In genomic region chr1:108668777-108669176, GRCh38 we compare ENCODE assay signal across 33 cellular contexts. TPM values are rescaled to one million over a fixed set of nuclear protein-coding genes. Genes with fewer than 3 reads are reported as not detected.
"Had no signal": no experiment of that assay in that cellular context is flagged by ENCODE, and none has a peak within 500 bp of the region (broad histone marks: within the 10 kb centered on the region; RNA-seq: fewer than 3 reads in every experiment).

No MANE protein-coding gene starts in this region.

- H3K36me3 Mint-ChIP-seq: stimulated activated memory B cell treated with anti-CD40 and anti-IgM and Interleukin-4, amounts not matched to agents 10 μg/mL and 1 μg/mL and 100 μg/mL, for 72 hours; type B pancreatic cell had no signal

- H3K4me1 ChIP-seq: left lung, lower lobe of right lung, pancreas, prostate gland, spleen, tibial nerve, uterus had no signal

- H3K4me1 Mint-ChIP-seq: nephron; neural crest cell; stimulated activated memory B cell treated with anti-CD40 and anti-IgM and Interleukin-4, amounts not matched to agents 10 μg/mL and 1 μg/mL and 100 μg/mL, for 72 hours had no signal

- ATAC-seq: left colon; left lung; lower lobe of right lung; naive thymus-derived CD8-positive, alpha-beta T cell; pancreas; right cardiac atrium; sciatic nerve; stimulated activated memory B cell treated with anti-CD40 and anti-IgM and Interleukin-4, amounts not matched to agents 10 μg/mL and 1 μg/mL and 100 μg/mL, for 72 hours had no signal

- H3K36me3 ChIP-seq: left lung, lower lobe of right lung, pancreas, prostate gland, spleen, tibial nerve, uterus had no signal

- H3K27me3 Mint-ChIP-seq: type B pancreatic cell had no signal

- H3K27ac Mint-ChIP-seq: nephron; stimulated activated memory B cell treated with anti-CD40 and anti-IgM and Interleukin-4, amounts not matched to agents 10 μg/mL and 1 μg/mL and 100 μg/mL, for 72 hours; type B pancreatic cell had no signal

- DNase-seq: hypothalamus; immature natural killer cell; kidney; left colon; left lung; lower lobe of right lung; mammary epithelial cell; mesenchymal stem cell; naive thymus-derived CD8-positive, alpha-beta T cell; nucleus accumbens; pancreas; posterior cingulate gyrus; retina; right cardiac atrium; spleen; stimulated activated CD4-positive, alpha-beta T cell treated with anti-CD3 and anti-CD28 coated beads, Interleukin-2, amount 100 ng/mL, for 48 hours; stimulated activated CD4-positive, alpha-beta T cell treated with anti-CD3 and anti-CD28 coated beads, Interleukin-4, amount 100 ng/mL, for 4 hours; stimulated activated CD8-positive, alpha-beta memory T cell treated with anti-CD3 and anti-CD28 coated beads, Interleukin-4, amount 100 ng/mL, for 48 hours; stimulated activated naive CD4-positive, alpha-beta T cell treated with Interleukin-2 at 50 U/mL for 16 hours; substantia nigra; uterus had no signal

- H3K27me3 ChIP-seq: left lung, pancreas, spleen, uterus had no signal

- H3K9me3 ChIP-seq: left lung, lower lobe of right lung, pancreas, prostate gland, spleen, tibial nerve, uterus had no signal

- H3K27ac ChIP-seq: left lung, lower lobe of right lung, pancreas, prostate gland, skin epidermis, spleen, tibial nerve, uterus had no signal

- H3K9me3 Mint-ChIP-seq: immature natural killer cell; naive thymus-derived CD8-positive, alpha-beta T cell; stimulated activated memory B cell treated with anti-CD40 and anti-IgM and Interleukin-4, amounts not matched to agents 10 μg/mL and 1 μg/mL and 100 μg/mL, for 72 hours; type B pancreatic cell had no signal

- H3K4me3 Mint-ChIP-seq: nephron; neural crest cell; stimulated activated memory B cell treated with anti-CD40 and anti-IgM and Interleukin-4, amounts not matched to agents 10 μg/mL and 1 μg/mL and 100 μg/mL, for 72 hours; type B pancreatic cell had no signal

- H3K4me3 ChIP-seq: left lung, lower lobe of right lung, pancreas, prostate gland, skin epidermis, spleen, tibial nerve, uterus had no signal

RNA-seq across cellular contexts. Expression of gene FNDC7, which starts 43.9 kb away (rescaled TPM):
- total RNA-seq: kidney, left colon, left lung, liver, lower lobe of right lung, mammary epithelial cell, mucosa of gallbladder, neural crest cell, osteoblast, sciatic nerve, tibial nerve, ureter, uterus had no signal
